8 cellular contexts compared by ENCODE assay signal in the genomic region with DNA sequence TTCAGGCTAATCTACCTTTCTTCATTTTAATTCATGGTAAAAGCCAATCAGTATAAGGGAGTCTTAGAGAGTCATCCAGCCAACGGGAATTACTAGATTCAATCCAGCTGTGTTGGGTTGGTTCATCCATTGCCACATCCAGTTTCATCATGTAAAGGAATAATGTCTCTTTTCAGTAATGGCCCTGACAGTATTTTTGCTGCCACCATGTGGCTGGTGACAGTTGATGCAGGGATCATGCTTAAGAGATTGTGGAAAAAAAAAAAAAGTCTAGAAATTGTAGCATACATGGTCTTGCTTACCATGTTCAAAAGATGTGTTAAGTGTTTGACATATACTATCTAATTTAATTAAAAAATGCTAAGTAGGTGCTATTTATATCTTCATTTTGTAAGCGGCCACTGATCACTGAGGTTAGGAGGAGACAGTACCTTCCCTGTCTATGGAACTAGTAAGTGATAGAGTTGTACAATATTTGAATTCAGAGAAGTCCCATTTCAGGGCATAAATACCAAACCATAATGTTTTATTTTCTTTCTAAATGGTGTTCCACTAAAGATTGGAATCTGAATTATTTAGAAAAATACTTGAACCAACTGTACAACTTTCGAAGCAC.
DNase-seq lines count a peak whose midpoint lies in the region; ATAC-seq, FAIRE-seq and TF ChIP-seq lines count a peak whose summit lies in the region.

No MANE protein-coding gene starts in this region.

- TF ChIP-seq CTCF in A673 (conservative IDR thresholded peaks at IDR 0.05; ENCODE audit: low read depth, low read length): peak; percentile 67
- peak; percentile 65 for TF ChIP-seq CTCF in GM12865 (IDR thresholded peaks at IDR 0.05; ENCODE audit: insufficient read depth, low read depth, low read length, missing control alignments)
- peak; percentile 49 for TF ChIP-seq CTCF in WTC11 (IDR thresholded peaks at IDR 0.05)
- TF ChIP-seq CTCF in kidney (IDR thresholded peaks at IDR 0.05; ENCODE audit: borderline replicate concordance, extremely low read depth, insufficient read depth): peak; percentile 60

- H3K27ac Mint-ChIP-seq in WTC11: no peak overlapping the region

- no peaks in the 10 kb centered on the region for H3K36me3 Mint-ChIP-seq in WTC11

- no peak overlapping the region for H3K4me3 ChIP-seq in A673 (ENCODE audit: low read depth, low read length, poor library complexity, severe bottlenecking)
- no peak overlapping the region for H3K4me3 ChIP-seq in GM12865 (ENCODE audit: low read depth, low read length)
- no peak overlapping the region for H3K4me3 ChIP-seq in kidney (ENCODE audit: low read length in 2 of 2)

- intact Hi-C loops in A673 (cut with micrococcal nuclease; ENCODE audit: unreplicated experiment) (no loop called here), kidney (cut with DNase I) (no loop called here)

- no peaks in the 10 kb centered on the region for H3K4me1 ChIP-seq in A673 (ENCODE audit: insufficient read depth, low read length, poor library complexity, severe bottlenecking)
- H3K4me1 ChIP-seq in kidney (ENCODE audit: control insufficient read depth in 1 of 2, insufficient read depth in 1 of 2, low read depth in 1 of 2, low read length in 2 of 2): no peaks in the 10 kb centered on the region

- H3K4me1 Mint-ChIP-seq in WTC11: peaks cover 11% of the 10 kb centered on the region; the same call in 1 of the 2 replicates

- no TSS peak for BruUV-seq in A673 (replicated peaks; lab: Mats Ljungman, UMichigan)

- no peak overlapping the region for H3K27ac ChIP-seq in A673 (ENCODE audit: low read depth, low read length, poor library complexity, severe bottlenecking)
- no peak overlapping the region for H3K27ac ChIP-seq in kidney (ENCODE audit: low read depth in 2 of 2, low read length in 2 of 2)

- no peak overlapping the region for H3K9ac ChIP-seq in kidney (ENCODE audit: low read length in 2 of 2)

- DNase-seq in A673 (ENCODE audit: low spot score) (peak; percentile 47), GM12865 (ENCODE audit: low read depth) (peak; percentile 43), NCI-H1048 (lab: John Stamatoyannopoulos, UW) (peak; percentile 25), WTC11 (ENCODE audit: low spot score) (no peak), kidney (no peak), middle frontal gyrus (ENCODE audit: extremely low spot score, low spot score) (no peak)
- DNase-seq in stimulated activated CD4-positive, alpha-beta T cell treated with anti-CD3 and anti-CD28 coated beads, Interleukin-12 subunit alpha, Interleukin-12 subunit beta, amount 100 ng/mL, for 4 hours: no peak

- H3K36me3 ChIP-seq in A673 (ENCODE audit: insufficient read depth, low read length, poor library complexity, severe bottlenecking): no peaks in the 10 kb centered on the region
- H3K36me3 ChIP-seq in kidney (ENCODE audit: control insufficient read depth in 1 of 2, insufficient read depth in 2 of 2, low read length in 2 of 2): no peaks in the 10 kb centered on the region

- no peak overlapping the region for H3K4me3 Mint-ChIP-seq in WTC11

- POLR2A ChIA-PET in A673 (lab: Charles Lee; ENCODE audit: low non-redundant PET) (no interaction called here), WTC11 (lab: Charles Lee) (no interaction called here)

- peaks cover 6% of the 10 kb centered on the region for H3K9me3 Mint-ChIP-seq in WTC11

- ATAC-seq in HG02623 (IDR thresholded peaks at IDR 0.05; ENCODE audit: unreplicated experiment): peak; percentile 78
- ATAC-seq in WTC11: peak; percentile 73

- no peaks in the 10 kb centered on the region; the same call in 1 of the 2 replicates for H3K27me3 Mint-ChIP-seq in WTC11 (ENCODE audit: low read depth)

- H3K27me3 ChIP-seq in A673 (replicated peaks; ENCODE audit: insufficient read depth, low read depth, low read length, poor library complexity): no peaks in the 10 kb centered on the region

- peak; percentile 19 for FAIRE-seq in kidney (lab: Jason Lieb, UNC)

- CTCF ChIA-PET in A673 (lab: Charles Lee) (no interaction called here), WTC11 (lab: Charles Lee) (interaction anchor here (0.7 to 2.2 kb wide), 3 partner anchors 197 to 438 kb away, joined by 3 to 9 read pairs (median 3); no protein-coding TSS in a partner anchor)

- H3K9me3 ChIP-seq in A673 (ENCODE audit: low read depth, low read length, poor library complexity, severe bottlenecking) (no peaks in the 10 kb centered on the region), kidney (ENCODE audit: control insufficient read depth in 1 of 2, low read length in 2 of 2) (no peaks in the 10 kb centered on the region)

TF ChIP-seq in WTC11, 78 proteins besides CTCF, POLR2A, EP300 and RAD21:
- TF ChIP-seq NR1H2 (CRISPR knock-in tag; IDR thresholded peaks at IDR 0.05) (no peak), GABPB1 (CRISPR knock-in tag; IDR thresholded peaks at IDR 0.05) (0 out of 2 replicates have a peak, but pooled peaks have one; percentile 57)

Comparison
In these comparisons a context has a peak if more than half of its experiments do, and no peak if none do; other contexts are left out.
1. DNase-seq: peak in A673 (single experiment), GM12865 (single experiment) and NCI-H1048 (single experiment); none in WTC11 (single experiment), kidney (single experiment), middle frontal gyrus (single experiment) and stimulated activated CD4-positive, alpha-beta T cell treated with anti-CD3 and anti-CD28 coated beads, Interleukin-12 subunit alpha, Interleukin-12 subunit beta, amount 100 ng/mL, for 4 hours (single experiment).
2. Peak in every context shown above with its lines, with median percentiles within 50 percentile points of each other: CTCF ChIP-seq.